In the genomic region with DNA sequence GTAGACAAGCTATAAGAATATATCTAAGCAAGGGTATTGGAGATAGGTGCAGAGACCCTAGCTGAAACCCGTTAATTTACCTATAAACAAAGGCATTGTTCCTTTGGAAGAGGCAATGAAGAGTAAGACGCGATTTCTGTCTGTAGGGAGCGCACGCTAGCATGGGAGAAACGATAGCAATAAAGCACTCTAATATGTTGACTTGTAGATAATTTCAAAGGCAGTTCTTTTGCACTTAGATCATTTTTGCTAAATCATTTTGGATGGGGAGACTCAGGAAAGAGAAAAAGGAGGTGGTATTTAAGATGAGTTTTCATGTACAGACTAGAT, we compare ENCODE assay signal across 8 cellular contexts. TPM values are rescaled to one million over a fixed set of nuclear protein-coding genes. Genes with fewer than 3 reads are reported as not detected.
DNase-seq lines count a peak whose midpoint lies in the region; ATAC-seq and TF ChIP-seq lines count a peak whose summit lies in the region.

No MANE protein-coding gene starts in this region.

- no peaks in the 10 kb centered on the region for H4K20me1 ChIP-seq in neural cell (ENCODE audit: insufficient read depth)

- no peaks in the 10 kb centered on the region for H3K27me3 Mint-ChIP-seq in CD14-positive monocyte (ENCODE audit: low read depth in 3 of 3)

- H3K9me3 Mint-ChIP-seq in CD14-positive monocyte, result no peaks in the 10 kb centered on the region

- peak overlapping the region; percentile 57 for H3K9ac ChIP-seq in neural cell (ENCODE audit: low read length)

- no peak overlapping the region for H3K27ac Mint-ChIP-seq in CD14-positive monocyte

- H3K4me2 ChIP-seq in neural cell (ENCODE audit: low read length), result peak overlapping the region; percentile 66

- TF ChIP-seq CTCF in CD14-positive monocyte (IDR thresholded peaks at IDR 0.05) (peak; percentile 0), neural cell (IDR thresholded peaks at IDR 0.05; ENCODE audit: poor library complexity, severe bottlenecking) (peak; percentile 69)

- in situ Hi-C loops in KBM-7 (cut with MboI; ENCODE audit: low pct_unique_long_range_greater_than_20kb, low sequenced_read_pairs), result no loop called here

- H2AFZ ChIP-seq in neural cell (ENCODE audit: low read depth, low read length), result peak overlapping the region; percentile 80

- H3K79me2 ChIP-seq in neural cell (replicated peaks; ENCODE audit: insufficient read depth, low read length), result peaks cover 13% of the 10 kb centered on the region

- intact Hi-C loops in CD14-positive monocyte (cut with micrococcal nuclease), result no loop called here

- peak; percentile 31 for TF ChIP-seq RAD21 in neural cell (conservative IDR thresholded peaks at IDR 0.05)

- no peak overlapping the region for H3K4me3 Mint-ChIP-seq in CD14-positive monocyte

- no peaks in the 10 kb centered on the region for H3K9me2 ChIP-seq in neural cell (ENCODE audit: insufficient read depth, low read length)

- peaks cover 3 to 20% of the 10 kb centered on the region in 2 donors for H3K36me3 Mint-ChIP-seq in CD14-positive monocyte

- peak overlapping the region; percentile 75 for H3K4me3 ChIP-seq in neural cell (ENCODE audit: low read length)

- no peaks in the 10 kb centered on the region for H3K9me3 ChIP-seq in neural cell (ENCODE audit: low read length)

- H3F3A ChIP-seq in neural cell (ENCODE audit: insufficient read depth, low read length, poor library complexity, severe bottlenecking), result no peaks in the 10 kb centered on the region

- peaks cover 10% of the 10 kb centered on the region for H3K4me1 Mint-ChIP-seq in CD14-positive monocyte

- no peaks in the 10 kb centered on the region for H3K36me3 ChIP-seq in neural cell (ENCODE audit: insufficient read depth, low read length)

- no peaks in the 10 kb centered on the region for H3K27me3 ChIP-seq in neural cell (ENCODE audit: insufficient read depth, low read depth, low read length)

- no peak for DNase-seq in CD14-positive monocyte (ENCODE audit: low spot score)
- DNase-seq in KBM-7, result peak; percentile 58
- peak; percentile 56 for DNase-seq in dermis blood vessel endothelial cell
- no peak for DNase-seq in NCI-H2081 (lab: John Stamatoyannopoulos, UW)
- no peak for DNase-seq in HuH-7 (ENCODE audit: low spot score)

- no peak for TF ChIP-seq EP300 in neural cell (conservative IDR thresholded peaks at IDR 0.05; ENCODE audit: poor library complexity, severe bottlenecking)

- peak overlapping the region; percentile 53 for H3K27ac ChIP-seq in neural cell (ENCODE audit: low read length)

- ATAC-seq in GM19467 (IDR thresholded peaks at IDR 0.05; ENCODE audit: unreplicated experiment), result no peak
- ATAC-seq in GM21528 (IDR thresholded peaks at IDR 0.05; ENCODE audit: low FRiP score, unreplicated experiment), result no peak

TF ChIP-seq in neural cell, 6 proteins besides CTCF, POLR2A, EP300 and RAD21:
- TF ChIP-seq REST (IDR thresholded peaks at IDR 0.05; ENCODE audit: borderline replicate concordance), result no peak
- no peak for TF ChIP-seq TAF1 (IDR thresholded peaks at IDR 0.05; ENCODE audit: low read depth)
- TF ChIP-seq EZH2 (IDR thresholded peaks at IDR 0.05; ENCODE audit: borderline replicate concordance, insufficient read depth, low read length, poor library complexity, severe bottlenecking), result no peak
- TF ChIP-seq SMC3 (conservative IDR thresholded peaks at IDR 0.05; ENCODE audit: poor library complexity), result peak; percentile 52
- no peak for TF ChIP-seq POLR2AphosphoS5 (IDR thresholded peaks at IDR 0.05)

RNA-seq across cellular contexts. Expression of gene CCDC77, which starts 0.6 kb away (rescaled TPM):
- polyA plus RNA-seq in CD14-positive monocyte, result 1 to 10 TPM; 4.1 to 5.1 TPM
- 6.6 and 14.8 TPM in 2 replicates for total RNA-seq in dermis blood vessel endothelial cell
- 30.6 and 42.9 TPM in 2 replicates for polyA plus RNA-seq in neural cell
- 29.7 and 42.3 TPM in 2 replicates for polyA minus RNA-seq in neural cell

RNA-seq across cellular contexts. Expression of gene KDM5A, which starts 13.0 kb away (rescaled TPM):
- polyA plus RNA-seq in CD14-positive monocyte (10 to 100 TPM; 17.1 to 31.4 TPM), neural cell (11.2 and 22.1 TPM in 2 replicates)
- 68.1 and 73.5 TPM in 2 replicates for total RNA-seq in dermis blood vessel endothelial cell
- 121 and 133 TPM in 2 replicates for polyA minus RNA-seq in neural cell

RNA-seq across cellular contexts. Expression of gene B4GALNT3, which starts 57.6 kb away (rescaled TPM):
- polyA plus RNA-seq in CD14-positive monocyte (under 1 TPM in 1 of 2 donors, not detected in 1; 0.10 TPM), neural cell (5.1 and 6.7 TPM in 2 replicates)
- 0.05 TPM in 1 of 2 replicates, not detected in the other for total RNA-seq in dermis blood vessel endothelial cell
- polyA minus RNA-seq in neural cell, result 2.4 TPM in 2 replicates

Comparison
In these comparisons a context has a peak if more than half of its experiments do, and no peak if none do; other contexts are left out.
1. DNase-seq: peak in KBM-7 (single experiment) and dermis blood vessel endothelial cell (single experiment); none in CD14-positive monocyte (single experiment), NCI-H2081 (0 of 2) and HuH-7 (single experiment).